9 cellular contexts compared by ENCODE assay signal in the genomic region with DNA sequence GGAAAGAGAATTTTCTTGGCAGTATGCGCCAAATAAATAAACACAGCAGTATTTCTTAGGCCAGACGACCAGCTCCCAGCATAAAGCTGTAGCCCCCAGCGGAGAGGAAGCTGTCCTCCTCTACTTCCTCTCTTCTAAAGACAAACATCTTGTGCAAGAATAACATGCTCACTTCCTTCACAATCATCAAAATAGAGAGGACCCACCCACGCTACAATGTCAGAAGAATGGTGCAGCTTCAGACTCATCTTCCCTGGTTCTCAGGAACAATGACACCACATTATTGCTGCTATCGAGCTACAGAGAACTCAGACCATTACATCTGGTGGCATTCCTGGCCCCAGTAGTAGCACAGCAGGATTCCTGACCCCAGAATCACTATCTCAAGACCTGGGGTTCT. TPM values are rescaled to one million over a fixed set of nuclear protein-coding genes. Genes with fewer than 3 reads are reported as not detected.
A peak's percentile ranks its signal among the peaks of the same experiment; 100 is the strongest.
DNase-seq lines count a peak whose midpoint lies in the region; ATAC-seq lines count a peak whose summit lies in the region.
"Had no signal": no experiment of that assay in that cellular context is flagged by ENCODE, and none has a peak within 500 bp of the region (broad histone marks: within the 10 kb centered on the region; RNA-seq: fewer than 3 reads in every experiment).

No MANE protein-coding gene starts in this region.

- peaks cover 55 to 98% (median 83%) of the 10 kb centered on the region in 10 experiments for H3K4me1 ChIP-seq in BLaER1 treated with 17β-estradiol and CSF1 and Interleukin-3, amounts not matched to agents 10 nM and 100 nM
- H3K4me1 ChIP-seq in trophoblast cell (ENCODE audit: control insufficient read depth in 1 of 2, insufficient read depth in 2 of 2, low read length in 2 of 2) = peaks cover 6 to 8% of the 10 kb centered on the region in 2 experiments

- H3K27ac ChIP-seq in BLaER1 treated with 17β-estradiol and CSF1 and Interleukin-3, amounts not matched to agents 10 nM and 100 nM = peak overlapping the region; percentile 96 to 99 (median 98)
- H3K27ac ChIP-seq in trophoblast cell (ENCODE audit: low read depth, low read length) = no peak overlapping the region

- H2BK12ac ChIP-seq in trophoblast cell (ENCODE audit: low read length) = no peak overlapping the region

- peak overlapping the region; percentile 75 to 89 (median 82) for H3K4me2 ChIP-seq in BLaER1 treated with 17β-estradiol and CSF1 and Interleukin-3, amounts not matched to agents 10 nM and 100 nM
- no peak overlapping the region for H3K4me2 ChIP-seq in trophoblast cell (ENCODE audit: low read length)

- H3K79me2 ChIP-seq in trophoblast cell (ENCODE audit: control insufficient read depth, insufficient read depth, low read length, poor library complexity) = no peaks in the 10 kb centered on the region

- H2AK5ac ChIP-seq in trophoblast cell (ENCODE audit: low read length) = no peak overlapping the region

- peak overlapping the region; percentile 76 for H3K27ac Mint-ChIP-seq in T-helper 17 cell
- H3K27ac Mint-ChIP-seq in effector memory CD8-positive, alpha-beta T cell = peak overlapping the region; percentile 57 to 76

- H3K9ac ChIP-seq in BLaER1 treated with 17β-estradiol and CSF1 and Interleukin-3, amounts not matched to agents 10 nM and 100 nM = peak overlapping the region; percentile 80 to 90 (median 86)
- H3K9ac ChIP-seq in trophoblast cell (ENCODE audit: low read length) = no peak overlapping the region

- no peak overlapping the region for H3K4ac ChIP-seq in trophoblast cell (ENCODE audit: low read depth, low read length)

- ATAC-seq in T-helper 17 cell = peak; percentile 60
- no peak for ATAC-seq in effector memory CD8-positive, alpha-beta T cell (replicated peaks)
- ATAC-seq in GM21737 (IDR thresholded peaks at IDR 0.05; ENCODE audit: unreplicated experiment) = no peak

- H2BK5ac ChIP-seq in trophoblast cell (ENCODE audit: low read depth, low read length, poor library complexity) = no peak overlapping the region

- peak overlapping the region in 6 of 10 experiments; percentile 0 to 17 (median 12); a peak in 5 of 20 replicates for H3K4me3 ChIP-seq in BLaER1 treated with 17β-estradiol and CSF1 and Interleukin-3, amounts not matched to agents 10 nM and 100 nM
- no peak overlapping the region for H3K4me3 ChIP-seq in trophoblast cell (ENCODE audit: low read depth, low read length)
- no peak overlapping the region for H3K4me3 ChIP-seq in MG63

- no peak overlapping the region for H2BK120ac ChIP-seq in trophoblast cell (ENCODE audit: insufficient read depth, low read length, poor library complexity)

- no peak overlapping the region for H3K14ac ChIP-seq in trophoblast cell (ENCODE audit: low read length)

- H3K79me1 ChIP-seq in trophoblast cell (ENCODE audit: low read length) = peaks cover 1% of the 10 kb centered on the region

- H3K9me3 Mint-ChIP-seq in effector memory CD8-positive, alpha-beta T cell = no peaks in the 10 kb centered on the region

- H3K23ac ChIP-seq in trophoblast cell (ENCODE audit: low read length) = no peak overlapping the region

- no peaks in the 10 kb centered on the region for H3K36me3 ChIP-seq in BLaER1 treated with 17β-estradiol and CSF1 and Interleukin-3, amounts not matched to agents 10 nM and 100 nM
- H3K36me3 ChIP-seq in trophoblast cell (ENCODE audit: control insufficient read depth in 1 of 2, insufficient read depth in 2 of 2, low read length in 2 of 2) (no peaks in the 10 kb centered on the region), MG63 (no peaks in the 10 kb centered on the region)

- H4K91ac ChIP-seq in trophoblast cell (ENCODE audit: low read depth, low read length) = no peak overlapping the region

- DNase-seq in T-helper 17 cell (no peak), trophoblast cell (peak; percentile 14 to 35), NCI-H510A (lab: John Stamatoyannopoulos, UW) (no peak), NCI-H146 treated with DMSO at 0.1 percent for 48 hours (lab: John Stamatoyannopoulos, UW; ENCODE audit: unreplicated experiment) (no peak), MG63 (no peak)
- DNase-seq in effector memory CD8-positive, alpha-beta T cell = no peak
- DNase-seq: DND-41 had no signal

- peaks cover 0 to 35% (median 11%) of the 10 kb centered on the region in 11 experiments; a peak in 13 of 22 replicates for H3K9me3 ChIP-seq in BLaER1 treated with 17β-estradiol and CSF1 and Interleukin-3, amounts not matched to agents 10 nM and 100 nM (replicated peaks in 1 of 11)
- H3K9me3 ChIP-seq in T-helper 17 cell (ENCODE audit: control insufficient read depth, low read length, poor library complexity, severe bottlenecking) (no peaks in the 10 kb centered on the region), trophoblast cell (ENCODE audit: insufficient read depth, low read depth, low read length) (no peaks in the 10 kb centered on the region), MG63 (no peaks in the 10 kb centered on the region)

- no peak overlapping the region for H4K12ac ChIP-seq in trophoblast cell (ENCODE audit: low read depth, low read length)

- no peaks in the 10 kb centered on the region for H4K20me1 ChIP-seq in BLaER1 treated with 17β-estradiol and CSF1 and Interleukin-3, amounts not matched to agents 10 nM and 100 nM

- H2AFZ ChIP-seq in trophoblast cell (ENCODE audit: insufficient read depth, low read length, poor library complexity) = no peak overlapping the region

- H3K36me3 Mint-ChIP-seq in T-helper 17 cell (ENCODE audit: low read depth) = no peaks in the 10 kb centered on the region
- H3K36me3 Mint-ChIP-seq in effector memory CD8-positive, alpha-beta T cell (ENCODE audit: insufficient read depth) = peaks cover 3% of the 10 kb centered on the region

- peaks cover 4% of the 10 kb centered on the region for H3K27me3 Mint-ChIP-seq in T-helper 17 cell
- H3K27me3 Mint-ChIP-seq in effector memory CD8-positive, alpha-beta T cell = peaks cover 46 to 55% of the 10 kb centered on the region in 2 donors

- no peak overlapping the region for H3K18ac ChIP-seq in trophoblast cell (ENCODE audit: low read length)

- H4K8ac ChIP-seq in trophoblast cell (ENCODE audit: low read depth, low read length) = peak overlapping the region; percentile 34

- peak overlapping the region; percentile 64 for H3K4me3 Mint-ChIP-seq in T-helper 17 cell
- no peak overlapping the region for H3K4me3 Mint-ChIP-seq in effector memory CD8-positive, alpha-beta T cell

- peaks cover 20% of the 10 kb centered on the region for H3K4me1 Mint-ChIP-seq in T-helper 17 cell
- H3K4me1 Mint-ChIP-seq in effector memory CD8-positive, alpha-beta T cell (ENCODE audit: low read depth in 2 of 2) = peaks cover 8 to 12% of the 10 kb centered on the region in 2 donors

- no CpG with 5 or more reads among the region's 5 CpGs for WGBS in trophoblast cell (ENCODE audit: extremely low coverage, insufficient coverage, insufficient read length)

- no peaks in the 10 kb centered on the region for H3K27me3 ChIP-seq in BLaER1 treated with 17β-estradiol and CSF1 and Interleukin-3, amounts not matched to agents 10 nM and 100 nM
- H3K27me3 ChIP-seq in trophoblast cell (ENCODE audit: insufficient read depth, low read length) = no peaks in the 10 kb centered on the region
- H3K27me3 ChIP-seq in MG63 = no peaks in the 10 kb centered on the region

RNA-seq across cellular contexts. Expression of gene VWF, which starts 16.6 kb away (rescaled TPM):
- total RNA-seq in T-helper 17 cell = 1 to 10 TPM in 1 of 2 donors, under 1 TPM in 1; 0.55 to 4.1 TPM
- 0.82 and 1.1 TPM in 2 replicates for polyA plus RNA-seq in trophoblast cell (2013)
- 0.03 and 0.12 TPM in 2 replicates for total RNA-seq in MG63 (2014; rRNA removed; shearing (Covaris generic); ENCODE audit: low replicate concordance)

RNA-seq across cellular contexts. Expression of gene CD9, which starts 59.2 kb away (rescaled TPM):
- total RNA-seq in T-helper 17 cell = 10 to 100 TPM in 1 of 2 donors, 1 to 10 TPM in 1; 2.4 to 28.0 TPM
- polyA plus RNA-seq in trophoblast cell (2013) = 675 and 739 TPM in 2 replicates
- 95.5 and 98.2 TPM in 2 replicates for total RNA-seq in MG63 (2014; rRNA removed; shearing (Covaris generic); ENCODE audit: low replicate concordance)

Comparison
In these comparisons a context has a peak if more than half of its experiments do, and no peak if none do; other contexts are left out.
1. H3K4me3 ChIP-seq: peak in BLaER1 treated with 17β-estradiol and CSF1 and Interleukin-3, amounts not matched to agents 10 nM and 100 nM (6 of 10); none in trophoblast cell (single experiment) and MG63 (single experiment).
2. DNase-seq: peak in trophoblast cell (2 of 2); none in T-helper 17 cell (0 of 3), effector memory CD8-positive, alpha-beta T cell (0 of 3), NCI-H510A (single experiment), NCI-H146 treated with DMSO at 0.1 percent for 48 hours (single experiment) and MG63 (single experiment).